In genomic region chr17:5837055-5837491, GRCh38 we compare ENCODE assay signal across 14 cellular contexts.
DNase-seq lines count a peak whose midpoint lies in the region; ATAC-seq and TF ChIP-seq lines count a peak whose summit lies in the region.
"Had no signal": no experiment of that assay in that cellular context is flagged by ENCODE, and none has a peak within 500 bp of the region (broad histone marks: within the 10 kb centered on the region; RNA-seq: fewer than 3 reads in every experiment).

No MANE protein-coding gene starts in this region.

- no peaks in the 10 kb centered on the region for H3K79me2 ChIP-seq in ACC112 (ENCODE audit: control insufficient read depth, insufficient read depth, low read length, unreplicated experiment)

- DNase-seq in HT-29 (ENCODE audit: low spot score) (peak; percentile 46), astrocyte of the hippocampus (ENCODE audit: low read depth, low spot score) (peak; percentile 76), islet precursor cell (peak; percentile 68), nucleus accumbens (lab: John Stamatoyannopoulos, UW) (no peak)
- DNase-seq: activated naive CD8-positive, alpha-beta T cell treated with anti-CD3 and anti-CD28 coated beads, Interleukin-2, amount 10 ng/mL, durations not matched to agents 7 days and 5 days; effector CD4-positive, alpha-beta T cell; NCI-H1930; sigmoid colon; T-helper 2 cell; tibial artery had no signal

- H3K4me1 ChIP-seq in ACC112 (ENCODE audit: control insufficient read depth, insufficient read depth, low read length, unreplicated experiment): peaks cover 25% of the 10 kb centered on the region
- H3K4me1 ChIP-seq: sigmoid colon had no signal

- H3K27ac ChIP-seq in ACC112 (ENCODE audit: low read depth, low read length): peak overlapping the region; percentile 35; the same call in 1 of the 2 replicates
- H3K27ac ChIP-seq: sigmoid colon, tibial artery had no signal

- no peak overlapping the region for H3K4me3 ChIP-seq in ACC112 (ENCODE audit: low read depth, low read length)
- H3K4me3 ChIP-seq: sigmoid colon, tibial artery had no signal

- H2AFZ ChIP-seq in ACC112 (ENCODE audit: low read length, unreplicated experiment): no peak overlapping the region

- ATAC-seq in HG02759 (IDR thresholded peaks at IDR 0.05; ENCODE audit: unreplicated experiment) (no peak), GM18868 (IDR thresholded peaks at IDR 0.05; ENCODE audit: unreplicated experiment) (no peak), GM18505 (IDR thresholded peaks at IDR 0.05; ENCODE audit: unreplicated experiment) (no peak)

- H3K27me3 ChIP-seq in ACC112 (ENCODE audit: insufficient read depth, low read length): no peaks in the 10 kb centered on the region
- H3K27me3 ChIP-seq: sigmoid colon, tibial artery had no signal

- no peak for TF ChIP-seq POLR2A in GM18505 (IDR thresholded peaks at IDR 0.05; ENCODE audit: borderline replicate concordance, extremely low read depth, insufficient read depth, insufficient read length)

- H3K36me3 ChIP-seq in ACC112 (ENCODE audit: insufficient read depth, low read length): no peaks in the 10 kb centered on the region
- H3K36me3 ChIP-seq: sigmoid colon, tibial artery had no signal

Comparison
In these comparisons a context has a peak if more than half of its experiments do, and no peak if none do; other contexts are left out.
1. DNase-seq: peak in HT-29 (single experiment), astrocyte of the hippocampus (single experiment) and islet precursor cell (single experiment); none in nucleus accumbens (0 of 56).